24 cellular contexts compared by ENCODE assay signal in the genomic region with DNA sequence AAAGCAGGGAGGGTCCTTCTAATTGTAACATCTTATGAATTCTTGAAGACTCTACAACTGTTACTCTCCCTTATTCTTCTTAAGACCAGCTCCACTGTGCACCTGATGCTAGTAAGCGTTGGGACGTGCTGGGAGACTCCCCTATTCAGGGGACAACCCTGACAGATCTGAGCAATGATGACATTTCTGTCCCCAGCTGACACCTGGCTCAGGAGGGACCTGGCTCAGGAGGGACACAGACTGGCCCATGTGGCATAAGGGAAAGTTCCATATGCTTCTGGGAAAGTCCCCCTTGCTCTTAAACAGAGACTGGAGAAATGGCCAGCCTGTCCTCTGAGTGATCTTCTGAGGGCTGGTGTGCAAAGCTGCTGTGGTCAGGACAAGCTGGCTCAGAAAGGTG. TPM values are rescaled to one million over a fixed set of nuclear protein-coding genes. Genes with fewer than 3 reads are reported as not detected.
DNase-seq lines count a peak whose midpoint lies in the region; ATAC-seq, FAIRE-seq and TF ChIP-seq lines count a peak whose summit lies in the region.
"Had no signal": no experiment of that assay in that cellular context is flagged by ENCODE, and none has a peak within 500 bp of the region (broad histone marks: within the 10 kb centered on the region; RNA-seq: fewer than 3 reads in every experiment).

No MANE protein-coding gene starts in this region.

- DNase-seq in GM10248 (ENCODE audit: extremely low spot score) (peak; percentile 31), cerebellum (ENCODE audit: low spot score) (peak; percentile 65), sciatic nerve (ENCODE audit: low spot score) (peak; percentile 15), GM19239 (ENCODE audit: insufficient read length, low spot score) (no peak), NCI-H1417 treated with DMSO at 0.1 percent for 48 hours (lab: John Stamatoyannopoulos, UW) (no peak)
- DNase-seq in naive thymus-derived CD8-positive, alpha-beta T cell, result no peak
- DNase-seq: DMS53, GF-D8, H7, KG1, NCI-H1105, NCI-H2029 treated with DMSO at 0.1 percent for 48 hours, NCI-H226, NCI-H510A treated with DMSO at 0.1 percent for 48 hours, NCI-H748 treated with DMSO at 0.1 percent for 48 hours, SIG-M5, SK-N-SH had no signal

- H3K9me3 Mint-ChIP-seq in naive thymus-derived CD8-positive, alpha-beta T cell, result no peaks in the 10 kb centered on the region

- peak; percentile 51 for ATAC-seq in HG02588 (IDR thresholded peaks at IDR 0.05; ENCODE audit: unreplicated experiment)
- ATAC-seq in sciatic nerve, result no peak
- ATAC-seq in naive thymus-derived CD8-positive, alpha-beta T cell, result no peak
- no peak for ATAC-seq in GM21528 (IDR thresholded peaks at IDR 0.05; ENCODE audit: low FRiP score, unreplicated experiment)
- ATAC-seq: A549 had no signal

- intact Hi-C loops in sciatic nerve (cut with DNase I), result no loop called here

- H3K4me3 Mint-ChIP-seq in naive thymus-derived CD8-positive, alpha-beta T cell, result no peak overlapping the region
- H3K4me3 Mint-ChIP-seq: B cell had no signal

- CTCF ChIA-PET in GM10248 (lab: Yijun Ruan, JAX), result interaction anchor here (0.9 to 1.9 kb wide), 12 partner anchors 9 to 139 kb away, joined by 3 to 7 read pairs (median 4); partner anchors contain the start of gene CD93

- TF ChIP-seq CTCF in GM10248 (IDR thresholded peaks at IDR 0.05; ENCODE audit: control extremely low read depth, extremely low read depth, low read depth, missing control alignments), result no peak

- no peak for FAIRE-seq in GM19239 (lab: Jason Lieb, UNC)
- FAIRE-seq: A549, D721Med had no signal

- H3K27ac Mint-ChIP-seq in naive thymus-derived CD8-positive, alpha-beta T cell, result no peak overlapping the region
- H3K27ac Mint-ChIP-seq: B cell had no signal

- H3K36me3 Mint-ChIP-seq in naive thymus-derived CD8-positive, alpha-beta T cell, result no peaks in the 10 kb centered on the region
- H3K36me3 Mint-ChIP-seq: CD14-positive monocyte had no signal

- POLR2A ChIA-PET in GM10248 (lab: Yijun Ruan, JAX), result no interaction called here
- POLR2A ChIA-PET in naive thymus-derived CD8-positive, alpha-beta T cell (lab: Charles Lee), result no interaction called here

- H3K27me3 Mint-ChIP-seq in naive thymus-derived CD8-positive, alpha-beta T cell, result no peaks in the 10 kb centered on the region
- H3K27me3 Mint-ChIP-seq: B cell had no signal

- H3K4me1 Mint-ChIP-seq in naive thymus-derived CD8-positive, alpha-beta T cell, result no peaks in the 10 kb centered on the region
- H3K4me1 Mint-ChIP-seq: B cell had no signal

RNA-seq across cellular contexts. Expression of gene CD93, which starts 9.9 kb away (rescaled TPM):
- 15.9 TPM for total RNA-seq in cerebellum
- 81.0 TPM for total RNA-seq in sciatic nerve
- total RNA-seq in naive thymus-derived CD8-positive, alpha-beta T cell, result under 1 TPM; 0.10 to 0.11 TPM
- polyA plus RNA-seq in naive thymus-derived CD8-positive, alpha-beta T cell, result under 1 TPM in 2 of 3 donors, not detected in 1; 0.03 to 0.20 TPM
- polyA plus RNA-seq: A549 had no signal

RNA-seq across cellular contexts. Expression of gene THBD, which starts 46.6 kb away (rescaled TPM):
- total RNA-seq in cerebellum (2.7 TPM), sciatic nerve (25.3 TPM)
- under 1 TPM; 0.13 to 0.27 TPM for total RNA-seq in naive thymus-derived CD8-positive, alpha-beta T cell
- not detected for polyA plus RNA-seq in naive thymus-derived CD8-positive, alpha-beta T cell
- total RNA-seq: B cell, HT1080 had no signal

Comparison
In these comparisons a context has a peak if more than half of its experiments do, and no peak if none do; other contexts are left out.
1. DNase-seq: peak in GM10248 (single experiment), cerebellum (single experiment) and sciatic nerve (single experiment); none in GM19239 (single experiment), naive thymus-derived CD8-positive, alpha-beta T cell (0 of 10) and NCI-H1417 treated with DMSO at 0.1 percent for 48 hours (single experiment).
2. RNA of gene CD93, which starts 9.9 kb away (total RNA-seq): 81.0 TPM in sciatic nerve (single experiment) and 15.9 TPM in cerebellum (single experiment); 0.10 to 0.11 TPM in naive thymus-derived CD8-positive, alpha-beta T cell; every median in the first group is over 10 times any median in the second.